1 cellular context compared by ENCODE assay signal in the genomic region with DNA sequence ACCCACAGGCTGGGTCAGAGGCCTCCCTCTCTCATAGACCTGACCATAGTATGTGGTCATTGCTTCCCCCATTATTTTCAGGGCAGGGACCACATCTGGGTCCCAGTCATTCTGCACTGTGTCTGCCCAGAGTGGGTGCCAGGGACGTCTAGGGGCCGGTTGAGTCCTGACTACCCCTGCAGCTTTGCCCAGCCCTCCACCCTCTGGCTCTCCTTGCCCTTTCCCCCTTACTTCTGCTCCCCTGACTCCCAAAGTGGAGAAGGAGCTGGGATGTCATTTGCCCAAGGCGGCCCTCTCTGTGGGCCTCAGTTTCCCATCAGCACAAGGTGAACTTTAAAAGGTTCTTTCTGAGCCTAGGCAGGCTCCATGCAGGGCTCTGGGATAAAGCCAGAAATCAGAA.
TF ChIP-seq lines count a peak whose summit lies in the region.

No MANE protein-coding gene starts in this region.

TF ChIP-seq in GM23338, 12 proteins besides CTCF, POLR2A, EP300 and RAD21:
- TF ChIP-seq ZNF331 (CRISPR knock-in tag; IDR thresholded peaks at IDR 0.05; ENCODE audit: low read depth): no peak
- no peak for TF ChIP-seq EZH2 (IDR thresholded peaks at IDR 0.05; ENCODE audit: low read depth, unreplicated experiment)
- no peak for TF ChIP-seq ZNF114 (CRISPR knock-in tag; IDR thresholded peaks at IDR 0.05)
- TF ChIP-seq NANOG (IDR thresholded peaks at IDR 0.05; ENCODE audit: borderline replicate concordance): no peak
- no peak for TF ChIP-seq JUNB (IDR thresholded peaks at IDR 0.05; ENCODE audit: unreplicated experiment)
TF ChIP-seq in GM23338: peak in this region for 0.
